In genomic region chr18:51890762-51891161, GRCh38 we compare ENCODE assay signal across 12 cellular contexts.
DNase-seq lines count a peak whose midpoint lies in the region; ATAC-seq and TF ChIP-seq lines count a peak whose summit lies in the region.
"Had no signal": no experiment of that assay in that cellular context is flagged by ENCODE, and none has a peak within 500 bp of the region (broad histone marks: within the 10 kb centered on the region; RNA-seq: fewer than 3 reads in every experiment).

No MANE protein-coding gene starts in this region.

- no peaks in the 10 kb centered on the region for H3K4me1 ChIP-seq in breast epithelium
- H3K4me1 ChIP-seq: psoas muscle had no signal

- H3K27me3 Mint-ChIP-seq in stimulated activated memory B cell treated with anti-CD40 and anti-IgM and Interleukin-4, amounts not matched to agents 10 μg/mL and 1 μg/mL and 100 μg/mL, for 72 hours, result peaks cover 8% of the 10 kb centered on the region
- H3K27me3 Mint-ChIP-seq: activated CD4-positive, alpha-beta T cell treated with anti-CD3 and anti-CD28 coated beads for 36 hours; activated naive CD8-positive, alpha-beta T cell treated with anti-CD3 and anti-CD28 coated beads for 36 hours had no signal

- no peak overlapping the region for H3K4me3 Mint-ChIP-seq in stimulated activated memory B cell treated with anti-CD40 and anti-IgM and Interleukin-4, amounts not matched to agents 10 μg/mL and 1 μg/mL and 100 μg/mL, for 72 hours
- H3K4me3 Mint-ChIP-seq: activated CD4-positive, alpha-beta T cell treated with anti-CD3 and anti-CD28 coated beads for 36 hours; activated naive CD8-positive, alpha-beta T cell treated with anti-CD3 and anti-CD28 coated beads for 36 hours had no signal

- H3K36me3 ChIP-seq in breast epithelium (no peaks in the 10 kb centered on the region), WERI-Rb-1 (no peaks in the 10 kb centered on the region)

- TF ChIP-seq CTCF in breast epithelium (IDR thresholded peaks at IDR 0.05), result no peak
- no peak for TF ChIP-seq CTCF in WERI-Rb-1 (IDR thresholded peaks at IDR 0.05; ENCODE audit: low read depth, low read length)

- peaks cover 3% of the 10 kb centered on the region for H3K9me3 Mint-ChIP-seq in stimulated activated memory B cell treated with anti-CD40 and anti-IgM and Interleukin-4, amounts not matched to agents 10 μg/mL and 1 μg/mL and 100 μg/mL, for 72 hours

- no peaks in the 10 kb centered on the region for H3K36me3 Mint-ChIP-seq in stimulated activated memory B cell treated with anti-CD40 and anti-IgM and Interleukin-4, amounts not matched to agents 10 μg/mL and 1 μg/mL and 100 μg/mL, for 72 hours
- H3K36me3 Mint-ChIP-seq: activated naive CD8-positive, alpha-beta T cell treated with anti-CD3 and anti-CD28 coated beads for 36 hours had no signal

- no peaks in the 10 kb centered on the region for H3K4me1 Mint-ChIP-seq in stimulated activated memory B cell treated with anti-CD40 and anti-IgM and Interleukin-4, amounts not matched to agents 10 μg/mL and 1 μg/mL and 100 μg/mL, for 72 hours
- H3K4me1 Mint-ChIP-seq: activated CD4-positive, alpha-beta T cell treated with anti-CD3 and anti-CD28 coated beads for 36 hours; activated naive CD8-positive, alpha-beta T cell treated with anti-CD3 and anti-CD28 coated beads for 36 hours had no signal

- ATAC-seq in stimulated activated memory B cell treated with anti-CD40 and anti-IgM and Interleukin-4, amounts not matched to agents 10 μg/mL and 1 μg/mL and 100 μg/mL, for 72 hours, result peak; percentile 34
- ATAC-seq in HG03095 (IDR thresholded peaks at IDR 0.05; ENCODE audit: unreplicated experiment), result no peak
- ATAC-seq: activated CD4-positive, alpha-beta T cell treated with anti-CD3 and anti-CD28 coated beads for 36 hours; psoas muscle had no signal

- H3K27ac ChIP-seq in breast epithelium (peak overlapping the region in 1 of 2 donors; percentile 34), WERI-Rb-1 (no peak overlapping the region)
- H3K27ac ChIP-seq: psoas muscle had no signal

- intact Hi-C loops in breast epithelium (cut with DNase I; ENCODE audit: low total_unique reads), result no loop called here

- H3K9me3 ChIP-seq in breast epithelium, result no peaks in the 10 kb centered on the region
- H3K9me3 ChIP-seq in WERI-Rb-1 (ENCODE audit: severe bottlenecking), result no peaks in the 10 kb centered on the region
- H3K9me3 ChIP-seq: psoas muscle had no signal

- H3K4me3 ChIP-seq in breast epithelium, result no peak overlapping the region
- no peak overlapping the region for H3K4me3 ChIP-seq in WERI-Rb-1 (ENCODE audit: low read depth, low read length)
- H3K4me3 ChIP-seq: psoas muscle had no signal

- no peak overlapping the region for H3K27ac Mint-ChIP-seq in stimulated activated memory B cell treated with anti-CD40 and anti-IgM and Interleukin-4, amounts not matched to agents 10 μg/mL and 1 μg/mL and 100 μg/mL, for 72 hours
- H3K27ac Mint-ChIP-seq: activated CD4-positive, alpha-beta T cell treated with anti-CD3 and anti-CD28 coated beads for 36 hours; activated naive CD8-positive, alpha-beta T cell treated with anti-CD3 and anti-CD28 coated beads for 36 hours had no signal

- H3K27me3 ChIP-seq in breast epithelium (no peaks in the 10 kb centered on the region), WERI-Rb-1 (ENCODE audit: insufficient read depth, low read depth, severe bottlenecking) (no peaks in the 10 kb centered on the region)

- DNase-seq in HK-2 (ENCODE audit: unreplicated experiment) (peak; percentile 3), NCI-H2171 (lab: John Stamatoyannopoulos, UW) (peak; percentile 82), breast epithelium (ENCODE audit: low spot score in 2 of 2) (peak; percentile 35 to 58), WERI-Rb-1 (no peak), RPMI8226 (no peak)
- no peak for DNase-seq in stimulated activated CD4-positive, alpha-beta T cell treated with anti-CD3 and anti-CD28 coated beads, Interleukin-4, amount 100 ng/mL, for 4 hours
- DNase-seq: activated CD4-positive, alpha-beta T cell treated with anti-CD3 and anti-CD28 coated beads for 36 hours; activated naive CD8-positive, alpha-beta T cell treated with anti-CD3 and anti-CD28 coated beads for 36 hours; psoas muscle; Right ventricle myocardium superior had no signal

- TF ChIP-seq POLR2A in breast epithelium (IDR thresholded peaks at IDR 0.05), result no peak

Comparison
In these comparisons a context has a peak if more than half of its experiments do, and no peak if none do; other contexts are left out.
1. DNase-seq: peak in HK-2 (single experiment), NCI-H2171 (single experiment) and breast epithelium (2 of 2); none in stimulated activated CD4-positive, alpha-beta T cell treated with anti-CD3 and anti-CD28 coated beads, Interleukin-4, amount 100 ng/mL, for 4 hours (0 of 2), WERI-Rb-1 (single experiment) and RPMI8226 (single experiment).